In genomic region chr9:91458905-91459304, GRCh38 we compare ENCODE assay signal across 31 cellular contexts.
"Had no signal": no experiment of that assay in that cellular context is flagged by ENCODE, and none has a peak within 500 bp of the region (broad histone marks: within the 10 kb centered on the region; RNA-seq: fewer than 3 reads in every experiment).

No MANE protein-coding gene starts in this region.

- ATAC-seq: activated CD8-positive, alpha-beta memory T cell treated with anti-CD3 and anti-CD28 coated beads, Interleukin-2, amount 10 ng/mL, durations not matched to agents 7 days and 5 days; activated T-cell treated with anti-CD3 and anti-CD28 coated beads, Interleukin-2, amount 50 U/mL, for 72 hours; activated T-helper 17 cell treated with anti-CD3 and anti-CD28 coated beads, Interleukin-2, amount 50 U/mL, for 72 hours; Panc1 had no signal

- H3K36me3 Mint-ChIP-seq: activated CD8-positive, alpha-beta memory T cell treated with anti-CD3 and anti-CD28 coated beads, Interleukin-2, amount 10 ng/mL, durations not matched to agents 7 days and 5 days; activated naive CD8-positive, alpha-beta T cell treated with anti-CD3 and anti-CD28 coated beads for 36 hours had no signal

- H3K27ac ChIP-seq: cardiac muscle cell, SJCRH30, SK-N-MC, WERI-Rb-1 had no signal

- H3K4me1 ChIP-seq: SJCRH30 had no signal

- H3K4me3 ChIP-seq: cardiac muscle cell, SJCRH30, SK-N-MC had no signal

- DNase-seq: activated CD4-positive, alpha-beta memory T cell treated with anti-CD3 and anti-CD28 coated beads, Interleukin-2, amount 10 ng/mL, durations not matched to agents 7 days and 5 days; activated CD4-positive, alpha-beta T cell treated with anti-CD3 and anti-CD28 coated beads for 1 hour; activated CD4-positive, alpha-beta T cell treated with anti-CD3 and anti-CD28 coated beads for 48 hours; activated CD4-positive, CD25-positive, alpha-beta regulatory T cell; activated CD8-positive, alpha-beta memory T cell treated with anti-CD3 and anti-CD28 coated beads for 24 hours; activated CD8-positive, alpha-beta memory T cell treated with anti-CD3 and anti-CD28 coated beads, Interleukin-2, amount 10 ng/mL, durations not matched to agents 7 days and 5 days; activated effector memory CD4-positive, alpha-beta T cell treated with anti-CD3 and anti-CD28 coated beads, Interleukin-2, amount 50 U/mL, for 16 hours; activated naive CD4-positive, alpha-beta T cell; activated naive CD4-positive, alpha-beta T cell treated with anti-CD3 and anti-CD28 coated beads, Interleukin-2, amount 50 U/mL, for 16 hours; activated naive CD8-positive, alpha-beta T cell treated with anti-CD3 and anti-CD28 coated beads for 36 hours; activated T-cell treated with anti-CD3 and anti-CD28 coated beads, Interleukin-2, amount 50 U/mL, for 1 hour; activated T-cell treated with anti-CD3 and anti-CD28 coated beads, Interleukin-2, amount 50 U/mL, for 72 hours; amniotic stem cell; aorta; NCI-H1092 treated with DMSO at 0.1 percent for 48 hours; NCI-H1417; NCI-H146; NCI-H187; NCI-H2029 treated with DMSO at 0.1 percent for 48 hours; NCI-H2107; NCI-H2171; NCI-H510A; NCI-H748 treated with DMSO at 0.1 percent for 48 hours; SHP77; SJCRH30; T1000; WERI-Rb-1 had no signal

- H3K9me3 Mint-ChIP-seq: activated CD4-positive, alpha-beta memory T cell treated with anti-CD3 and anti-CD28 coated beads, Interleukin-2, amount 10 ng/mL, durations not matched to agents 7 days and 5 days; activated naive CD8-positive, alpha-beta T cell treated with anti-CD3 and anti-CD28 coated beads for 36 hours; activated T-cell treated with anti-CD3 and anti-CD28 coated beads, Interleukin-2, amount 50 U/mL, for 72 hours; activated T-helper 17 cell treated with anti-CD3 and anti-CD28 coated beads, Interleukin-2, amount 50 U/mL, for 72 hours had no signal

- H3K4me1 Mint-ChIP-seq: activated CD4-positive, alpha-beta memory T cell treated with anti-CD3 and anti-CD28 coated beads, Interleukin-2, amount 10 ng/mL, durations not matched to agents 7 days and 5 days; activated naive CD8-positive, alpha-beta T cell treated with anti-CD3 and anti-CD28 coated beads for 36 hours; activated T-helper 17 cell treated with anti-CD3 and anti-CD28 coated beads, Interleukin-2, amount 50 U/mL, for 72 hours had no signal

- H3K27ac Mint-ChIP-seq: activated CD4-positive, alpha-beta memory T cell treated with anti-CD3 and anti-CD28 coated beads, Interleukin-2, amount 10 ng/mL, durations not matched to agents 7 days and 5 days; activated CD8-positive, alpha-beta memory T cell treated with anti-CD3 and anti-CD28 coated beads, Interleukin-2, amount 10 ng/mL, durations not matched to agents 7 days and 5 days; activated naive CD8-positive, alpha-beta T cell treated with anti-CD3 and anti-CD28 coated beads for 36 hours; activated T-cell treated with anti-CD3 and anti-CD28 coated beads, Interleukin-2, amount 50 U/mL, for 72 hours; activated T-helper 17 cell treated with anti-CD3 and anti-CD28 coated beads, Interleukin-2, amount 50 U/mL, for 72 hours had no signal

- H3K36me3 ChIP-seq: cardiac muscle cell, SJCRH30, WERI-Rb-1 had no signal

- H3K27me3 ChIP-seq: cardiac muscle cell, SJCRH30 had no signal

- H3K4me3 Mint-ChIP-seq: activated CD4-positive, alpha-beta memory T cell treated with anti-CD3 and anti-CD28 coated beads, Interleukin-2, amount 10 ng/mL, durations not matched to agents 7 days and 5 days; activated CD8-positive, alpha-beta memory T cell treated with anti-CD3 and anti-CD28 coated beads, Interleukin-2, amount 10 ng/mL, durations not matched to agents 7 days and 5 days; activated naive CD8-positive, alpha-beta T cell treated with anti-CD3 and anti-CD28 coated beads for 36 hours; activated T-cell treated with anti-CD3 and anti-CD28 coated beads, Interleukin-2, amount 50 U/mL, for 72 hours; activated T-helper 17 cell treated with anti-CD3 and anti-CD28 coated beads, Interleukin-2, amount 50 U/mL, for 72 hours had no signal

- H3K9me3 ChIP-seq: SJCRH30 had no signal
